1 cellular context compared by ENCODE assay signal in genomic region chr18:44693030-44693784, GRCh38.
TF ChIP-seq lines count a peak whose summit lies in the region.

No MANE protein-coding gene starts in this region.

TF ChIP-seq in GM12878, 131 proteins besides CTCF, POLR2A, EP300 and RAD21:
- TF ChIP-seq NKRF (conservative IDR thresholded peaks at IDR 0.05) (no peak), ZNF622 (IDR thresholded peaks at IDR 0.05) (no peak), MYB (IDR thresholded peaks at IDR 0.05; ENCODE audit: borderline replicate concordance, low read depth, low read length) (no peak), RELA (IDR thresholded peaks at IDR 0.05; ENCODE audit: borderline replicate concordance, partially characterized antibody) (no peak), YBX1 (IDR thresholded peaks at IDR 0.05) (no peak), MTA2 (IDR thresholded peaks at IDR 0.05; ENCODE audit: low read depth) (no peak)
